Comparison of ENCODE assay signal across 1 cellular context in genomic region chr14:55054098-55054497, GRCh38.
TF ChIP-seq lines count a peak whose summit lies in the region.

No MANE protein-coding gene starts in this region.

TF ChIP-seq in GM23338, 12 proteins besides CTCF, POLR2A, EP300 and RAD21 (continued from another document):
- no peak for TF ChIP-seq REST (IDR thresholded peaks at IDR 0.05; ENCODE audit: unreplicated experiment)
- TF ChIP-seq EZH2phosphoT487 (IDR thresholded peaks at IDR 0.05; ENCODE audit: unreplicated experiment), result no peak
- no peak for TF ChIP-seq ZNF462 (CRISPR knock-in tag; IDR thresholded peaks at IDR 0.05)
